ENCODE assay signal across 11 cellular contexts in genomic region chr15:55916666-55917409, GRCh38.
A peak's percentile ranks its signal among the peaks of the same experiment; 100 is the strongest.
DNase-seq lines count a peak whose midpoint lies in the region; ATAC-seq lines count a peak whose summit lies in the region.
"Had no signal": no experiment of that assay in that cellular context is flagged by ENCODE, and none has a peak within 500 bp of the region (broad histone marks: within the 10 kb centered on the region; RNA-seq: fewer than 3 reads in every experiment).

No MANE protein-coding gene starts in this region.

- H3K9me3 ChIP-seq in T-helper 17 cell (ENCODE audit: control insufficient read depth, low read length, poor library complexity, severe bottlenecking): no peaks in the 10 kb centered on the region

- H3K36me3 Mint-ChIP-seq in naive thymus-derived CD8-positive, alpha-beta T cell: no peaks in the 10 kb centered on the region
- H3K36me3 Mint-ChIP-seq in T-helper 17 cell (ENCODE audit: low read depth): peaks cover 2% of the 10 kb centered on the region
- H3K36me3 Mint-ChIP-seq: stimulated activated memory B cell treated with anti-CD40 and anti-IgM and Interleukin-4, amounts not matched to agents 10 μg/mL and 1 μg/mL and 100 μg/mL, for 72 hours had no signal

- ATAC-seq in Right ventricle myocardium superior (ENCODE audit: poor library complexity) (peak; percentile 25), sciatic nerve (no peak), T-helper 17 cell (no peak)
- ATAC-seq in naive thymus-derived CD8-positive, alpha-beta T cell: no peak
- ATAC-seq: stimulated activated memory B cell treated with anti-CD40 and anti-IgM and Interleukin-4, amounts not matched to agents 10 μg/mL and 1 μg/mL and 100 μg/mL, for 72 hours had no signal

- POLR2A ChIA-PET in naive thymus-derived CD8-positive, alpha-beta T cell (lab: Charles Lee): interaction anchor here (0.5 kb wide), 1 partner anchor 31 kb away, joined by 5 read pairs; no protein-coding TSS in a partner anchor

- H3K4me3 Mint-ChIP-seq in naive thymus-derived CD8-positive, alpha-beta T cell: no peak overlapping the region
- H3K4me3 Mint-ChIP-seq in T-helper 17 cell: no peak overlapping the region
- H3K4me3 Mint-ChIP-seq: endodermal cell; stimulated activated memory B cell treated with anti-CD40 and anti-IgM and Interleukin-4, amounts not matched to agents 10 μg/mL and 1 μg/mL and 100 μg/mL, for 72 hours had no signal

- H3K27me3 Mint-ChIP-seq in naive thymus-derived CD8-positive, alpha-beta T cell: no peaks in the 10 kb centered on the region
- H3K27me3 Mint-ChIP-seq in T-helper 17 cell: no peaks in the 10 kb centered on the region
- H3K27me3 Mint-ChIP-seq: stimulated activated memory B cell treated with anti-CD40 and anti-IgM and Interleukin-4, amounts not matched to agents 10 μg/mL and 1 μg/mL and 100 μg/mL, for 72 hours had no signal

- H3K4me1 Mint-ChIP-seq in naive thymus-derived CD8-positive, alpha-beta T cell: no peaks in the 10 kb centered on the region
- H3K4me1 Mint-ChIP-seq in T-helper 17 cell: peaks cover 2% of the 10 kb centered on the region
- H3K4me1 Mint-ChIP-seq: endodermal cell; stimulated activated memory B cell treated with anti-CD40 and anti-IgM and Interleukin-4, amounts not matched to agents 10 μg/mL and 1 μg/mL and 100 μg/mL, for 72 hours had no signal

- intact Hi-C loops in Right ventricle myocardium superior (cut with DNase I): no loop called here
- intact Hi-C loops in cardiac septum (cut with DNase I): no loop called here
- intact Hi-C loops in sciatic nerve (cut with DNase I): no loop called here

- DNase-seq in Right ventricle myocardium superior (no peak), cardiac septum (ENCODE audit: low spot score) (no peak), astrocyte of the hippocampus (ENCODE audit: low read depth, low spot score) (peak; percentile 81), iris pigment epithelial cell (ENCODE audit: low read depth) (peak; percentile 83), retina (no peak), sciatic nerve (ENCODE audit: low spot score) (no peak), T-helper 17 cell (no peak)
- no peak for DNase-seq in naive thymus-derived CD8-positive, alpha-beta T cell
- DNase-seq: endodermal cell, small intestine had no signal

- H3K27ac Mint-ChIP-seq in naive thymus-derived CD8-positive, alpha-beta T cell: no peak overlapping the region
- H3K27ac Mint-ChIP-seq in T-helper 17 cell: no peak overlapping the region
- H3K27ac Mint-ChIP-seq: endodermal cell; stimulated activated memory B cell treated with anti-CD40 and anti-IgM and Interleukin-4, amounts not matched to agents 10 μg/mL and 1 μg/mL and 100 μg/mL, for 72 hours had no signal

- H3K9me3 Mint-ChIP-seq in naive thymus-derived CD8-positive, alpha-beta T cell: no peaks in the 10 kb centered on the region
- H3K9me3 Mint-ChIP-seq: endodermal cell; stimulated activated memory B cell treated with anti-CD40 and anti-IgM and Interleukin-4, amounts not matched to agents 10 μg/mL and 1 μg/mL and 100 μg/mL, for 72 hours had no signal

Comparison
In these comparisons a context has a peak if more than half of its experiments do, and no peak if none do; other contexts are left out.
1. DNase-seq: peak in astrocyte of the hippocampus (single experiment) and iris pigment epithelial cell (single experiment); none in Right ventricle myocardium superior (single experiment), cardiac septum (single experiment), retina (single experiment), naive thymus-derived CD8-positive, alpha-beta T cell (0 of 10), sciatic nerve (single experiment) and T-helper 17 cell (0 of 3).